12 cellular contexts compared by ENCODE assay signal in genomic region chr11:67709806-67710205, GRCh38. TPM values are rescaled to one million over a fixed set of nuclear protein-coding genes. Genes with fewer than 3 reads are reported as not detected.
"Had no signal": no experiment of that assay in that cellular context is flagged by ENCODE, and none has a peak within 500 bp of the region (broad histone marks: within the 10 kb centered on the region; RNA-seq: fewer than 3 reads in every experiment).

No MANE protein-coding gene starts in this region.

RNA-seq across cellular contexts. Expression of gene ALDH3B2, which starts 35.4 kb away (rescaled TPM):
- total RNA-seq: left cardiac atrium; left lobe of liver; left ventricle myocardium inferior; left ventricle myocardium superior; liver; lung microvascular endothelial cell; mesenteric fat pad; mononuclear cell; myocyte; naive thymus-derived CD4-positive, alpha-beta T cell had no signal

RNA-seq across cellular contexts. Expression of gene ACY3, which starts 59.3 kb away (rescaled TPM):
- total RNA-seq: left cardiac atrium, left ventricle myocardium inferior, left ventricle myocardium superior, lower lobe of right lung, lung microvascular endothelial cell, mesenteric fat pad, mesothelial cell of epicardium had no signal
